In the genomic region with DNA sequence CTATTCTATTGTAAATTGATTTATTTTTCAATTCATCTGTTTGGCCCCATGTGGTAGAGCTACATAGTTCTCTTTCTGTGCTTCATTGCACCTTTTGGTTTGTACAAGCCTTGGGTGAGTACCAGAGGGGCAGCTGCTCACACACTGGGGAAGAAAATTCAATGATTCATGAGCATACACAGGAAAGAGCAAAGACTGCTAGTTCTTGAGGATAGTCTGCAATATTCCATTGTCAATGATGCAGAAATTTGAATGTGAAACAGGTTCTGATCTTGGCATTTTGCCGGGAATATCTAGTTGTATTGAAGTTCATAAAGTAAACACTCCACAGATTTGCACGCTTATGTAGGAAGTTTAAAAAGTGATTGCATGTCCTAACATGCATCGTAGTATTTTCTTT, we compare ENCODE assay signal across 24 cellular contexts.
DNase-seq lines count a peak whose midpoint lies in the region; FAIRE-seq and TF ChIP-seq lines count a peak whose summit lies in the region.
"Had no signal": no experiment of that assay in that cellular context is flagged by ENCODE, and none has a peak within 500 bp of the region (broad histone marks: within the 10 kb centered on the region; RNA-seq: fewer than 3 reads in every experiment).

No MANE protein-coding gene starts in this region.

- no peak overlapping the region for H2AFZ ChIP-seq in H9 (ENCODE audit: low read length)
- H2AFZ ChIP-seq: hepatocyte, neural progenitor cell, PC-9 had no signal

- WGBS in H9 (ENCODE audit: extremely low coverage, insufficient read length, low lambda C conversion rate): no CpG with 5 or more reads among the region's 3 CpGs

- H2BK15ac ChIP-seq in H9 (ENCODE audit: low read depth, low read length): no peak overlapping the region

- no peaks in the 10 kb centered on the region for H4K20me1 ChIP-seq in H9 (ENCODE audit: control insufficient read depth, insufficient read depth, insufficient read length)

- H3K23ac ChIP-seq in H9 (ENCODE audit: insufficient read length, low read depth, low read length): no peak overlapping the region

- H3K4me3 ChIP-seq in adipocyte (ENCODE audit: low read length): no peak overlapping the region
- H3K4me3 ChIP-seq: hepatocyte, neural progenitor cell, PC-9 had no signal

- H2BK20ac ChIP-seq in H9 (ENCODE audit: low read depth, low read length, poor library complexity, severe bottlenecking): no peak overlapping the region

- no peak overlapping the region for H2AK5ac ChIP-seq in H9 (ENCODE audit: insufficient read length, low read length)

- no peaks in the 10 kb centered on the region for H3K36me3 Mint-ChIP-seq in H9 (ENCODE audit: insufficient read depth in 1 of 3, low read depth in 3 of 3)
- H3K36me3 Mint-ChIP-seq: activated CD8-positive, alpha-beta memory T cell treated with anti-CD3 and anti-CD28 coated beads, Interleukin-2, amount 10 ng/mL, durations not matched to agents 7 days and 5 days; mesothelial cell of epicardium; neural progenitor cell had no signal

- H3K79me2 ChIP-seq in H9 (ENCODE audit: insufficient read depth, low read length): no peaks in the 10 kb centered on the region
- H3K79me2 ChIP-seq: hepatocyte had no signal

- no peak overlapping the region for H3K27ac Mint-ChIP-seq in H9
- H3K27ac Mint-ChIP-seq: activated CD4-positive, alpha-beta T cell treated with anti-CD3 and anti-CD28 coated beads for 36 hours; activated CD8-positive, alpha-beta memory T cell treated with anti-CD3 and anti-CD28 coated beads, Interleukin-2, amount 10 ng/mL, durations not matched to agents 7 days and 5 days; HFFc6; mesothelial cell of epicardium; neural progenitor cell had no signal

- no peaks in the 10 kb centered on the region for H3K27me3 Mint-ChIP-seq in H9 (ENCODE audit: low read depth)
- H3K27me3 Mint-ChIP-seq: activated CD4-positive, alpha-beta T cell treated with anti-CD3 and anti-CD28 coated beads for 36 hours; activated CD8-positive, alpha-beta memory T cell treated with anti-CD3 and anti-CD28 coated beads, Interleukin-2, amount 10 ng/mL, durations not matched to agents 7 days and 5 days had no signal

- no peak overlapping the region for H2BK12ac ChIP-seq in H9 (ENCODE audit: insufficient read length, low read depth, low read length)

- H4K91ac ChIP-seq in H9 (ENCODE audit: insufficient read length, low read depth, low read length): no peak overlapping the region

- no peak overlapping the region for H3K27ac ChIP-seq in H9 (ENCODE audit: insufficient read length, low read depth, low read length)
- H3K27ac ChIP-seq: C4-2B, hepatocyte, neural progenitor cell, PC-9 had no signal

- no peaks in the 10 kb centered on the region for H3K9me3 Mint-ChIP-seq in H9
- H3K9me3 Mint-ChIP-seq: HFFc6, mesothelial cell of epicardium, neural progenitor cell had no signal

- no peak overlapping the region for H3K56ac ChIP-seq in H9 (ENCODE audit: insufficient read length, low read depth, low read length)

- H3K4me1 ChIP-seq in adipocyte (ENCODE audit: control insufficient read depth, insufficient read depth, low read length) (no peaks in the 10 kb centered on the region), H9 (ENCODE audit: insufficient read depth, low read length) (no peaks in the 10 kb centered on the region)
- H3K4me1 ChIP-seq: neural progenitor cell had no signal

- FAIRE-seq in D721Med (lab: Jason Lieb, UNC): no peak
- FAIRE-seq: endometrium, HTR-8/SVneo had no signal

- H3K18ac ChIP-seq in H9 (ENCODE audit: insufficient read length, low read depth, low read length): no peak overlapping the region

- no peak overlapping the region for H3T11ph ChIP-seq in H9 (ENCODE audit: low read length)

- H3K4me3 Mint-ChIP-seq in H9: no peak overlapping the region
- H3K4me3 Mint-ChIP-seq: activated CD4-positive, alpha-beta T cell treated with anti-CD3 and anti-CD28 coated beads for 36 hours; activated CD8-positive, alpha-beta memory T cell treated with anti-CD3 and anti-CD28 coated beads, Interleukin-2, amount 10 ng/mL, durations not matched to agents 7 days and 5 days; HFFc6; mesothelial cell of epicardium; neural progenitor cell had no signal

- DNase-seq in COLO668 (lab: John Stamatoyannopoulos, UW; ENCODE audit: unreplicated experiment): peak; percentile 64
- DNase-seq in NCI-H1417 treated with DMSO at 0.1 percent for 48 hours (lab: John Stamatoyannopoulos, UW): peak; percentile 28
- peak; percentile 77 for DNase-seq in NCI-H2196 treated with DMSO at 0.1 percent for 48 hours (lab: John Stamatoyannopoulos, UW; ENCODE audit: unreplicated experiment)
- peak; percentile 26 for DNase-seq in adipocyte (ENCODE audit: low read depth)
- no peak for DNase-seq in NCI-H526 treated with DMSO at 0.1 percent for 48 hours (lab: John Stamatoyannopoulos, UW)
- DNase-seq in H9: no peak
- no peak for DNase-seq in D721Med (ENCODE audit: insufficient read length, low spot score)
- DNase-seq in GF-D8 (lab: John Stamatoyannopoulos, UW): no peak
- DNase-seq: activated CD4-positive, alpha-beta T cell treated with anti-CD3 and anti-CD28 coated beads for 36 hours; activated CD8-positive, alpha-beta memory T cell treated with anti-CD3 and anti-CD28 coated beads, Interleukin-2, amount 10 ng/mL, durations not matched to agents 7 days and 5 days; activated effector memory CD4-positive, alpha-beta T cell treated with anti-CD3 and anti-CD28 coated beads, Interleukin-2, amount 50 U/mL, for 16 hours; HFFc6; left cardiac atrium; NCI-H2227 treated with DMSO at 0.1 percent for 48 hours; PC-9; right cardiac atrium; SK-N-SH; T1000 had no signal

- H3K9me3 ChIP-seq in adipocyte (ENCODE audit: control insufficient read depth, low read length) (no peaks in the 10 kb centered on the region), H9 (ENCODE audit: control insufficient read depth, low read depth, low read length) (no peaks in the 10 kb centered on the region)
- H3K9me3 ChIP-seq: SK-N-SH had no signal

- no peak for TF ChIP-seq CTCF in H9 (conservative IDR thresholded peaks at IDR 0.05)
- TF ChIP-seq CTCF in D721Med (IDR thresholded peaks at IDR 0.05; ENCODE audit: insufficient read depth, missing control alignments): no peak

- H3K9ac ChIP-seq in adipocyte (ENCODE audit: low read length) (no peak overlapping the region), H9 (ENCODE audit: extremely low read depth, insufficient read length, low read length) (no peak overlapping the region)
- H3K9ac ChIP-seq: neural progenitor cell, SK-N-SH had no signal

- H3K79me1 ChIP-seq in H9 (ENCODE audit: insufficient read depth, low read depth, low read length, poor library complexity, severe bottlenecking): no peaks in the 10 kb centered on the region

- H2BK120ac ChIP-seq in H9 (ENCODE audit: low read depth, low read length, poor library complexity, severe bottlenecking): no peak overlapping the region

- H3K23me2 ChIP-seq in H9 (ENCODE audit: insufficient read length, low read depth, low read length, poor library complexity, severe bottlenecking): no peaks in the 10 kb centered on the region

- no peak overlapping the region for H3K14ac ChIP-seq in H9 (ENCODE audit: insufficient read depth, low read length)

- no peak overlapping the region for H3K4me2 ChIP-seq in H9 (ENCODE audit: insufficient read depth, insufficient read length, low read length)
- H3K4me2 ChIP-seq: hepatocyte, neural progenitor cell, PC-9, SK-N-SH had no signal

- H4K5ac ChIP-seq in H9 (ENCODE audit: insufficient read length, low read depth, low read length): no peak overlapping the region

- no peaks in the 10 kb centered on the region for H3K36me3 ChIP-seq in adipocyte (ENCODE audit: control insufficient read depth, insufficient read depth, low read length, severe bottlenecking)
- H3K36me3 ChIP-seq: neural progenitor cell had no signal

- no peak overlapping the region for H4K8ac ChIP-seq in H9 (replicated peaks; ENCODE audit: insufficient read length, low read depth, low read length)

- no peaks in the 10 kb centered on the region for H3K4me1 Mint-ChIP-seq in H9
- H3K4me1 Mint-ChIP-seq: activated CD4-positive, alpha-beta T cell treated with anti-CD3 and anti-CD28 coated beads for 36 hours; activated CD8-positive, alpha-beta memory T cell treated with anti-CD3 and anti-CD28 coated beads, Interleukin-2, amount 10 ng/mL, durations not matched to agents 7 days and 5 days; mesothelial cell of epicardium had no signal

- no peak overlapping the region for H3K4ac ChIP-seq in H9 (ENCODE audit: low read depth, low read length)

- no peaks in the 10 kb centered on the region for H3K27me3 ChIP-seq in adipocyte (replicated peaks; ENCODE audit: control insufficient read depth, insufficient read depth, low read length)
- no peaks in the 10 kb centered on the region for H3K27me3 ChIP-seq in H9 (ENCODE audit: insufficient read depth, low read length)
- H3K27me3 ChIP-seq: hepatocyte, neural progenitor cell had no signal

- H2BK5ac ChIP-seq in H9 (ENCODE audit: insufficient read length, low read length): no peak overlapping the region

Comparison
In these comparisons a context has a peak if more than half of its experiments do, and no peak if none do; other contexts are left out.
1. DNase-seq: peak in COLO668 (single experiment), NCI-H1417 treated with DMSO at 0.1 percent for 48 hours (single experiment), NCI-H2196 treated with DMSO at 0.1 percent for 48 hours (single experiment) and adipocyte (single experiment); none in NCI-H526 treated with DMSO at 0.1 percent for 48 hours (single experiment), H9 (single experiment), D721Med (single experiment) and GF-D8 (single experiment).